Comparison of ENCODE assay signal across 17 cellular contexts in the genomic region with DNA sequence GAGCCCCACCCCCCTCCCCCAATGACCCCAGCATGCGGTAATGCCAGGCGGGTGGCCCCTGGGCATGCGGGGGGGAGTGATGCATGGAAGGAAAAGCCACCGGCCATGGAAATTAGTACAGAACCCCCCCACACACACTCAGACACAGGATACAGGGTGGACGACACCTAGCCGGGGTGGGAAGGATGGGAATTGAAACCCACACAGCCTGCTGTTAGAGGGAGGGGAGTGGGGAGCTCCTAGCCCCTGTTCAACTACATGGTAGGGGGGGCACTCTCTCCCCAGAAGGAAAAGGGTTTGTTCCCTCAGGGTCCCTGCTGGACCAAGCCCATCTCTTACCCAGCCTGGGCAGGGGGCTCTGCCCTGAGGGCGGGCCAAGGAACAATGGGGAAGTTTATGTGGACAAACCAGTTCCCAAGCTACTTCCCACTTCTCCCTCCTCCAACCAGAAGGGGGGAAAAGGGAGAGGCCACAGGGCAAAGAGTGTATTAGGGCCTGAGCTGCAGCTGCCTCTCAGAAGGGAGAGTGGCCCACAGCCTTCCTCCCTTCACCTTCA. TPM values are rescaled to one million over a fixed set of nuclear protein-coding genes. Genes with fewer than 3 reads are reported as not detected.
DNase-seq lines count a peak whose midpoint lies in the region; ATAC-seq and TF ChIP-seq lines count a peak whose summit lies in the region.
"Had no signal": no experiment of that assay in that cellular context is flagged by ENCODE, and none has a peak within 500 bp of the region (broad histone marks: within the 10 kb centered on the region; RNA-seq: fewer than 3 reads in every experiment).

No MANE protein-coding gene starts in this region.

- H3K9me3 ChIP-seq in mesodermal cell (ENCODE audit: control insufficient read depth, low read length) (no peaks in the 10 kb centered on the region), upper lobe of left lung (no peaks in the 10 kb centered on the region)
- H3K9me3 ChIP-seq: heart right ventricle, SJSA1 had no signal

- TF ChIP-seq CTCF in upper lobe of left lung (IDR thresholded peaks at IDR 0.05): no peak

- H3K9me3 Mint-ChIP-seq in activated T-cell treated with anti-CD3 and anti-CD28 coated beads, Interleukin-2, amount 50 U/mL, for 24 hours: no peaks in the 10 kb centered on the region
- H3K9me3 Mint-ChIP-seq in activated T-cell treated with anti-CD3 and anti-CD28 coated beads, Interleukin-2, amount 50 U/mL, for 4 hours: no peaks in the 10 kb centered on the region

- peak overlapping the region; percentile 74 for H3K27ac Mint-ChIP-seq in activated T-cell treated with anti-CD3 and anti-CD28 coated beads, Interleukin-2, amount 50 U/mL, for 24 hours

- H3K4me3 ChIP-seq in mesodermal cell (ENCODE audit: extremely low read depth, insufficient read depth, low read length, poor library complexity, severe bottlenecking): no peak overlapping the region
- H3K4me3 ChIP-seq in upper lobe of left lung: no peak overlapping the region
- H3K4me3 ChIP-seq: heart right ventricle, SJSA1 had no signal

- TF ChIP-seq POLR2A in upper lobe of left lung (IDR thresholded peaks at IDR 0.05): no peak

- intact Hi-C loops in posterior vena cava (cut with DNase I): no loop called here

- H3K4me3 Mint-ChIP-seq in activated T-cell treated with anti-CD3 and anti-CD28 coated beads, Interleukin-2, amount 50 U/mL, for 24 hours: no peak overlapping the region
- H3K4me3 Mint-ChIP-seq in activated T-cell treated with anti-CD3 and anti-CD28 coated beads, Interleukin-2, amount 50 U/mL, for 4 hours: no peak overlapping the region

- no peaks in the 10 kb centered on the region for H3K27me3 Mint-ChIP-seq in activated T-cell treated with anti-CD3 and anti-CD28 coated beads, Interleukin-2, amount 50 U/mL, for 24 hours
- no peaks in the 10 kb centered on the region for H3K27me3 Mint-ChIP-seq in activated T-cell treated with anti-CD3 and anti-CD28 coated beads, Interleukin-2, amount 50 U/mL, for 4 hours (ENCODE audit: low read depth)

- peaks cover 21% of the 10 kb centered on the region for H3K4me1 Mint-ChIP-seq in activated T-cell treated with anti-CD3 and anti-CD28 coated beads, Interleukin-2, amount 50 U/mL, for 24 hours (ENCODE audit: low read depth)
- H3K4me1 Mint-ChIP-seq in activated T-cell treated with anti-CD3 and anti-CD28 coated beads, Interleukin-2, amount 50 U/mL, for 4 hours (ENCODE audit: low read depth): peaks cover 17% of the 10 kb centered on the region

- H3K36me3 ChIP-seq in mesodermal cell (ENCODE audit: control insufficient read depth, insufficient read depth, low read length) (peaks cover 76% of the 10 kb centered on the region), upper lobe of left lung (peaks cover 19 to 78% (median 52%) of the 10 kb centered on the region in 4 donors)

- WGBS in mesodermal cell (ENCODE audit: insufficient coverage in 2 of 2), 2 experiments: no CpG with 5 or more reads among the region's 7 CpGs
- 60 to 65% methylated on average over 3 to 7 of the region's 7 CpGs for WGBS in upper lobe of left lung, 2 donors

- no peak for TF ChIP-seq EP300 in upper lobe of left lung (IDR thresholded peaks at IDR 0.05)

- ATAC-seq in activated T-cell treated with anti-CD3 and anti-CD28 coated beads, Interleukin-2, amount 50 U/mL, for 4 hours: no peak
- ATAC-seq in upper lobe of left lung (ENCODE audit: low FRiP score in 2 of 2): peak; percentile 3 to 18
- no peak for ATAC-seq in GM19452 (IDR thresholded peaks at IDR 0.05; ENCODE audit: unreplicated experiment)
- ATAC-seq: right cardiac atrium had no signal

- no peaks in the 10 kb centered on the region for H3K27me3 ChIP-seq in upper lobe of left lung
- H3K27me3 ChIP-seq: heart right ventricle, SJSA1 had no signal

- H3K4me1 ChIP-seq in mesodermal cell (ENCODE audit: control insufficient read depth, insufficient read depth, low read length, poor library complexity, severe bottlenecking) (peaks cover 5% of the 10 kb centered on the region), upper lobe of left lung (peaks cover 12 to 29% (median 19%) of the 10 kb centered on the region in 4 donors)

- DNase-seq in activated T-cell treated with anti-CD3 and anti-CD28 coated beads, Interleukin-2, amount 50 U/mL, for 24 hours: no peak
- DNase-seq in activated T-cell treated with anti-CD3 and anti-CD28 coated beads, Interleukin-2, amount 50 U/mL, for 4 hours: no peak
- DNase-seq in ecto neural progenitor cell (ENCODE audit: low spot score) (peak; percentile 66), upper lobe of left lung (no peak), posterior vena cava (ENCODE audit: low spot score) (no peak), RPMI8226 (no peak)
- DNase-seq: activated CD4-positive, CD25-positive, alpha-beta regulatory T cell; activated T-cell treated with anti-CD3 and anti-CD28 coated beads, Interleukin-2, amount 50 U/mL, for 1 hour; effector memory CD4-positive, alpha-beta T cell; heart right ventricle; NCI-H1694 treated with DMSO at 0.1 percent for 48 hours; NCI-H748 treated with DMSO at 0.1 percent for 48 hours had no signal

- peaks cover 83% of the 10 kb centered on the region for H3K36me3 Mint-ChIP-seq in activated T-cell treated with anti-CD3 and anti-CD28 coated beads, Interleukin-2, amount 50 U/mL, for 24 hours (ENCODE audit: low read depth)
- H3K36me3 Mint-ChIP-seq in activated T-cell treated with anti-CD3 and anti-CD28 coated beads, Interleukin-2, amount 50 U/mL, for 4 hours (ENCODE audit: insufficient read depth): peaks cover 30% of the 10 kb centered on the region

- H3K27ac ChIP-seq in mesodermal cell (ENCODE audit: low read depth, low read length, severe bottlenecking) (peak overlapping the region; percentile 45), upper lobe of left lung (peak overlapping the region in 3 of 4 donors; percentile 12 to 27 (median 19))
- H3K27ac ChIP-seq: SJSA1 had no signal

RNA-seq across cellular contexts. Expression of a gene that starts 5.2 kb away (rescaled TPM):
- total RNA-seq in activated T-cell treated with anti-CD3 and anti-CD28 coated beads, Interleukin-2, amount 50 U/mL, for 4 hours: 10 to 100 TPM; 15.2 to 19.6 (median 17.9) TPM
- polyA plus RNA-seq in mesodermal cell (2013, experiment 1 of 2): 36.3 TPM
- 30.8 TPM for polyA plus RNA-seq in mesodermal cell (2013, experiment 2 of 2)
- 10 to 100 TPM; 28.5 to 46.1 (median 34.9) TPM for total RNA-seq in upper lobe of left lung
- 10 to 100 TPM; 26.3 to 31.2 TPM for total RNA-seq in posterior vena cava

RNA-seq across cellular contexts. Expression of a gene that starts 7.7 kb away (rescaled TPM):
- 100 to 1,000 TPM; 101 to 111 (median 110) TPM for total RNA-seq in activated T-cell treated with anti-CD3 and anti-CD28 coated beads, Interleukin-2, amount 50 U/mL, for 4 hours
- 72.6 TPM for polyA plus RNA-seq in mesodermal cell (2013, experiment 1 of 2)
- polyA plus RNA-seq in mesodermal cell (2013, experiment 2 of 2): 63.1 TPM
- 10 to 100 TPM; 41.4 to 79.0 (median 46.9) TPM for total RNA-seq in upper lobe of left lung
- 10 to 100 TPM; 49.2 to 61.9 TPM for total RNA-seq in posterior vena cava

RNA-seq across cellular contexts. Expression of a gene that starts 21.5 kb away (rescaled TPM):
- under 1 TPM in 2 of 3 donors, not detected in 1; 0.08 to 0.11 TPM for total RNA-seq in activated T-cell treated with anti-CD3 and anti-CD28 coated beads, Interleukin-2, amount 50 U/mL, for 4 hours
- polyA plus RNA-seq in mesodermal cell (2013, experiment 1 of 2): not detected
- polyA plus RNA-seq in mesodermal cell (2013, experiment 2 of 2): not detected
- total RNA-seq in upper lobe of left lung (under 1 TPM in 1 of 6 donors, not detected in 5; 0.11 TPM), posterior vena cava (1 to 10 TPM in 1 of 2 donors, under 1 TPM in 1; 0.19 to 1.5 TPM)
- total RNA-seq: A172, SJSA1 had no signal

RNA-seq across cellular contexts. Expression of a gene that starts 27.5 kb away (rescaled TPM):
- 100 to 1,000 TPM; 147 to 158 (median 154) TPM for total RNA-seq in activated T-cell treated with anti-CD3 and anti-CD28 coated beads, Interleukin-2, amount 50 U/mL, for 4 hours
- 40.7 TPM for polyA plus RNA-seq in mesodermal cell (2013, experiment 1 of 2)
- 41.7 TPM for polyA plus RNA-seq in mesodermal cell (2013, experiment 2 of 2)
- total RNA-seq in upper lobe of left lung (10 to 100 TPM; 41.2 to 94.3 (median 67.6) TPM), posterior vena cava (10 to 100 TPM; 42.6 to 59.7 TPM)

RNA-seq across cellular contexts. Expression of a gene that starts 50.3 kb away (rescaled TPM):
- 1 to 10 TPM; 6.4 to 9.4 (median 7.9) TPM for total RNA-seq in activated T-cell treated with anti-CD3 and anti-CD28 coated beads, Interleukin-2, amount 50 U/mL, for 4 hours
- polyA plus RNA-seq in mesodermal cell (2013, experiment 1 of 2): 9.4 TPM
- 7.0 TPM for polyA plus RNA-seq in mesodermal cell (2013, experiment 2 of 2)
- total RNA-seq in upper lobe of left lung: 1 to 10 TPM in 4 of 6 donors, under 1 TPM in 2; 0.89 to 1.4 (median 1.0) TPM
- 1 to 10 TPM in 1 of 2 donors, under 1 TPM in 1; 0.65 to 1.2 TPM for total RNA-seq in posterior vena cava

Comparison
In these comparisons a context has a peak if more than half of its experiments do, and no peak if none do; other contexts are left out.
1. ATAC-seq: peak in upper lobe of left lung (2 of 2); none in activated T-cell treated with anti-CD3 and anti-CD28 coated beads, Interleukin-2, amount 50 U/mL, for 4 hours (0 of 2) and GM19452 (single experiment).